ENCODE assay signal across 26 cellular contexts in the genomic region with DNA sequence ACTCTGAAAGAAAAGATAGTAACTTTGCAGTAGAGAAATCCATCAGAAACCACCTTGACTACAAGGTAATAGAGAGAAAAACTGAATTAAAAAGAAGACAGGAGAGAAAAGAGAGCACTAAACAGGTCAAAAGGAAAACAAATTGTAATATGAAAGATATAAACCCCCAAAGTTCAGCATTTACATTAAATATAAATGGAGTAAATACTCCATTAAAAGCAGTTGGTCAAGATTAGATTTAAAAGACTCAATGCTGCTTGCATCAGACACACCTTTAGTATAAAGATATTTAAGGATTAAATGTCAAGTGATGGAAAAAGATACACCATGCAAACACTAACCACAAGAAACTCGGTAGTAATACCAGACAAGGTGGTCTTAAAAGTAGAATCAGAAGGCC.
DNase-seq lines count a peak whose midpoint lies in the region; ATAC-seq, FAIRE-seq and TF ChIP-seq lines count a peak whose summit lies in the region.
"Had no signal": no experiment of that assay in that cellular context is flagged by ENCODE, and none has a peak within 500 bp of the region (broad histone marks: within the 10 kb centered on the region; RNA-seq: fewer than 3 reads in every experiment).

No MANE protein-coding gene starts in this region.

- H3K27ac ChIP-seq in HepG2 (ENCODE audit: extremely low read length, insufficient read depth, low read length), result peak overlapping the region; percentile 19
- H3K27ac ChIP-seq in right lobe of liver, result no peak overlapping the region
- H3K27ac ChIP-seq: A549; BLaER1 treated with 17β-estradiol and CSF1 and Interleukin-3, amounts not matched to agents 10 nM and 100 nM; GM23248 had no signal

- H3K4me2 ChIP-seq in HepG2 (ENCODE audit: low read depth, low read length), result no peak overlapping the region
- H3K4me2 ChIP-seq: A549; BLaER1 treated with 17β-estradiol and CSF1 and Interleukin-3, amounts not matched to agents 10 nM and 100 nM had no signal

- no peak for TF ChIP-seq RAD21 in HepG2 (CRISPR knock-in tag; IDR thresholded peaks at IDR 0.05)

- H3K36me3 ChIP-seq in HepG2 (replicated peaks in 1 of 2; ENCODE audit: control insufficient read depth in 1 of 2, insufficient read depth in 2 of 2, low read length in 2 of 2), result no peaks in the 10 kb centered on the region
- no peaks in the 10 kb centered on the region for H3K36me3 ChIP-seq in right lobe of liver
- H3K36me3 ChIP-seq: BE2C had no signal

- ATAC-seq in HepG2 (no peak), right lobe of liver (no peak)
- no peak for ATAC-seq in stimulated activated effector memory CD8-positive, alpha-beta T cell treated with anti-CD3 and anti-CD28 coated beads, Interleukin-12 subunit alpha, Interleukin-12 subunit beta, amount 100 ng/mL, for 72 hours
- ATAC-seq: A549, GM12878 had no signal

- intact Hi-C loops in HepG2 (cut with micrococcal nuclease; ENCODE audit: unreplicated experiment), result loop anchor here (1.0 kb wide), 1 partner anchor 10 kb away; no protein-coding TSS in a partner anchor
- intact Hi-C loops in right lobe of liver (cut with DNase I), result no loop called here
- intact Hi-C loops in dendritic cell treated with granulocyte-macrophage colony-stimulating factor and Interleukin-4, amounts not matched to agents 40 ng/mL and 50 ng/mL, for 4 days (cut with micrococcal nuclease), result no loop called here
- intact Hi-C loops in activated naive CD4-positive, alpha-beta T cell treated with anti-CD3 and anti-CD28 coated beads for 36 hours (cut with micrococcal nuclease), result no loop called here

- H3K4me3 ChIP-seq in HepG2 (replicated peaks in 1 of 3; ENCODE audit: insufficient read depth in 1 of 3, low read depth in 2 of 3, low read length in 3 of 3) (no peak overlapping the region), right lobe of liver (no peak overlapping the region)
- H3K4me3 ChIP-seq: A549; BLaER1 treated with 17β-estradiol and CSF1 and Interleukin-3, amounts not matched to agents 10 nM and 100 nM; GM12878; GM23248 had no signal

- H3K4me1 Mint-ChIP-seq in dendritic cell treated with granulocyte-macrophage colony-stimulating factor and Interleukin-4, amounts not matched to agents 40 ng/mL and 50 ng/mL, for 4 days (ENCODE audit: low read depth), result peaks cover 38% of the 10 kb centered on the region
- H3K4me1 Mint-ChIP-seq in type B pancreatic cell (ENCODE audit: unreplicated experiment), result no peaks in the 10 kb centered on the region
- no peaks in the 10 kb centered on the region for H3K4me1 Mint-ChIP-seq in stimulated activated effector memory CD8-positive, alpha-beta T cell treated with anti-CD3 and anti-CD28 coated beads, Interleukin-12 subunit alpha, Interleukin-12 subunit beta, amount 100 ng/mL, for 72 hours
- no peaks in the 10 kb centered on the region for H3K4me1 Mint-ChIP-seq in activated naive CD4-positive, alpha-beta T cell treated with anti-CD3 and anti-CD28 coated beads for 36 hours (ENCODE audit: low read depth)

- no peak overlapping the region for H2AFZ ChIP-seq in HepG2 (ENCODE audit: low read length)
- H2AFZ ChIP-seq: GM23248 had no signal

- H3K27me3 Mint-ChIP-seq in dendritic cell treated with granulocyte-macrophage colony-stimulating factor and Interleukin-4, amounts not matched to agents 40 ng/mL and 50 ng/mL, for 4 days, result no peaks in the 10 kb centered on the region
- no peaks in the 10 kb centered on the region for H3K27me3 Mint-ChIP-seq in type B pancreatic cell
- H3K27me3 Mint-ChIP-seq in activated naive CD4-positive, alpha-beta T cell treated with anti-CD3 and anti-CD28 coated beads for 36 hours (ENCODE audit: low read depth), result no peaks in the 10 kb centered on the region
- H3K27me3 Mint-ChIP-seq: CD4-positive, alpha-beta T cell; CD8-positive, alpha-beta memory T cell had no signal

- H3K9me3 Mint-ChIP-seq in dendritic cell treated with granulocyte-macrophage colony-stimulating factor and Interleukin-4, amounts not matched to agents 40 ng/mL and 50 ng/mL, for 4 days, result peaks cover 10% of the 10 kb centered on the region
- peaks cover 19% of the 10 kb centered on the region for H3K9me3 Mint-ChIP-seq in type B pancreatic cell
- H3K9me3 Mint-ChIP-seq in stimulated activated effector memory CD8-positive, alpha-beta T cell treated with anti-CD3 and anti-CD28 coated beads, Interleukin-12 subunit alpha, Interleukin-12 subunit beta, amount 100 ng/mL, for 72 hours, result no peaks in the 10 kb centered on the region
- no peaks in the 10 kb centered on the region for H3K9me3 Mint-ChIP-seq in activated naive CD4-positive, alpha-beta T cell treated with anti-CD3 and anti-CD28 coated beads for 36 hours
- H3K9me3 Mint-ChIP-seq: CD4-positive, alpha-beta T cell; CD8-positive, alpha-beta memory T cell had no signal

- DNase-seq in HepG2 (ENCODE audit: low spot score) (no peak), right lobe of liver (no peak), type B pancreatic cell (ENCODE audit: extremely low spot score, unreplicated experiment) (no peak)
- no peak for DNase-seq in stimulated activated effector memory CD8-positive, alpha-beta T cell treated with anti-CD3 and anti-CD28 coated beads, Interleukin-12 subunit alpha, Interleukin-12 subunit beta, amount 100 ng/mL, for 72 hours (ENCODE audit: low spot score in 2 of 2)
- DNase-seq in activated naive CD4-positive, alpha-beta T cell treated with anti-CD3 and anti-CD28 coated beads for 36 hours, result no peak
- DNase-seq: 8988T; ACHN; AML-193; BE2C; CD4-positive, alpha-beta T cell; CD8-positive, alpha-beta memory T cell; DMS 273 treated with DMSO at 0.1 percent for 48 hours; DMS79; EL; GDM1; GM23248; H7; HCEC 1CT had no signal

- H4K20me1 ChIP-seq in HepG2 (ENCODE audit: insufficient read depth, low read length), result no peaks in the 10 kb centered on the region

- POLR2A ChIA-PET in HepG2 (lab: Yijun Ruan, JAX), result no interaction called here

- no peaks in the 10 kb centered on the region for H3K9me3 ChIP-seq in HepG2 (ENCODE audit: low read length)
- H3K9me3 ChIP-seq in right lobe of liver, result no peaks in the 10 kb centered on the region
- H3K9me3 ChIP-seq: A549, BE2C had no signal

- peak overlapping the region; percentile 85 for H3K27ac Mint-ChIP-seq in dendritic cell treated with granulocyte-macrophage colony-stimulating factor and Interleukin-4, amounts not matched to agents 40 ng/mL and 50 ng/mL, for 4 days
- peak overlapping the region; percentile 85 for H3K27ac Mint-ChIP-seq in type B pancreatic cell
- H3K27ac Mint-ChIP-seq in stimulated activated effector memory CD8-positive, alpha-beta T cell treated with anti-CD3 and anti-CD28 coated beads, Interleukin-12 subunit alpha, Interleukin-12 subunit beta, amount 100 ng/mL, for 72 hours, result no peak overlapping the region
- no peak overlapping the region for H3K27ac Mint-ChIP-seq in activated naive CD4-positive, alpha-beta T cell treated with anti-CD3 and anti-CD28 coated beads for 36 hours
- H3K27ac Mint-ChIP-seq: CD14-positive monocyte; CD4-positive, alpha-beta T cell had no signal

- TF ChIP-seq POLR2A in HepG2 (IDR thresholded peaks at IDR 0.05; ENCODE audit: insufficient read depth in 1 of 2, low read depth in 2 of 2, low read length in 2 of 2) (no peak), right lobe of liver (IDR thresholded peaks at IDR 0.05) (no peak)

- CTCF ChIA-PET in HepG2 (lab: Yijun Ruan, JAX; ENCODE audit: low intra/inter-chr PET ratio, low total read pairs), result no interaction called here
- CTCF ChIA-PET in activated naive CD4-positive, alpha-beta T cell treated with anti-CD3 and anti-CD28 coated beads for 36 hours (lab: Charles Lee), result interaction anchor here (0.6 kb wide), 1 partner anchor 550 kb away, joined by 3 read pairs; no protein-coding TSS in a partner anchor

- TF ChIP-seq EP300 in HepG2 (IDR thresholded peaks at IDR 0.05; ENCODE audit: low read depth in 2 of 2, low read length in 2 of 2) (no peak), HepG2 (CRISPR knock-in tag; IDR thresholded peaks at IDR 0.05; ENCODE audit: borderline replicate concordance) (no peak)

- no peak for FAIRE-seq in HepG2 (lab: Jason Lieb, UNC)
- FAIRE-seq: A549, D721Med, GM12878, GM19239, H1 had no signal

- H3K9ac ChIP-seq in HepG2 (ENCODE audit: insufficient read depth, low read depth, low read length), result no peak overlapping the region
- H3K9ac ChIP-seq: BLaER1 treated with 17β-estradiol and CSF1 and Interleukin-3, amounts not matched to agents 10 nM and 100 nM; GM23248 had no signal

- H3K36me3 Mint-ChIP-seq in dendritic cell treated with granulocyte-macrophage colony-stimulating factor and Interleukin-4, amounts not matched to agents 40 ng/mL and 50 ng/mL, for 4 days (ENCODE audit: low read depth), result peaks cover 5% of the 10 kb centered on the region
- peaks cover 10% of the 10 kb centered on the region for H3K36me3 Mint-ChIP-seq in type B pancreatic cell
- H3K36me3 Mint-ChIP-seq in stimulated activated effector memory CD8-positive, alpha-beta T cell treated with anti-CD3 and anti-CD28 coated beads, Interleukin-12 subunit alpha, Interleukin-12 subunit beta, amount 100 ng/mL, for 72 hours, result no peaks in the 10 kb centered on the region
- H3K36me3 Mint-ChIP-seq in activated naive CD4-positive, alpha-beta T cell treated with anti-CD3 and anti-CD28 coated beads for 36 hours (ENCODE audit: low read depth), result peaks cover 1% of the 10 kb centered on the region

- BruUV-seq in HepG2 (replicated peaks; lab: Mats Ljungman, UMichigan), result no TSS peak

- H3K27me3 ChIP-seq in HepG2 (ENCODE audit: control insufficient read depth in 1 of 2, insufficient read depth in 2 of 2, low read length in 2 of 2), result no peaks in the 10 kb centered on the region
- H3K27me3 ChIP-seq in right lobe of liver, result no peaks in the 10 kb centered on the region
- H3K27me3 ChIP-seq: BE2C; BLaER1 treated with 17β-estradiol and CSF1 and Interleukin-3, amounts not matched to agents 10 nM and 100 nM had no signal

- no peak overlapping the region for H3K4me3 Mint-ChIP-seq in dendritic cell treated with granulocyte-macrophage colony-stimulating factor and Interleukin-4, amounts not matched to agents 40 ng/mL and 50 ng/mL, for 4 days
- H3K4me3 Mint-ChIP-seq in type B pancreatic cell, result no peak overlapping the region
- no peak overlapping the region for H3K4me3 Mint-ChIP-seq in stimulated activated effector memory CD8-positive, alpha-beta T cell treated with anti-CD3 and anti-CD28 coated beads, Interleukin-12 subunit alpha, Interleukin-12 subunit beta, amount 100 ng/mL, for 72 hours
- H3K4me3 Mint-ChIP-seq in activated naive CD4-positive, alpha-beta T cell treated with anti-CD3 and anti-CD28 coated beads for 36 hours, result no peak overlapping the region
- H3K4me3 Mint-ChIP-seq: CD14-positive monocyte; CD4-positive, alpha-beta T cell; CD8-positive, alpha-beta memory T cell had no signal

- TF ChIP-seq CTCF in HepG2 (CRISPR knock-in tag; IDR thresholded peaks at IDR 0.05) (no peak), right lobe of liver (IDR thresholded peaks at IDR 0.05) (no peak), type B pancreatic cell (conservative IDR thresholded peaks at IDR 0.05) (no peak)

- H3K4me1 ChIP-seq in HepG2 (ENCODE audit: insufficient read depth, low read length), result peaks cover 19% of the 10 kb centered on the region
- peaks cover 0 to 6% (median 0%) of the 10 kb centered on the region in 4 donors for H3K4me1 ChIP-seq in right lobe of liver
- H3K4me1 ChIP-seq: A549, BE2C had no signal

- in situ Hi-C loops in HepG2 (cut with HindIII; ENCODE audit: extremely low pct_ligation_motif_present, low pct_unique_long_range_greater_than_20kb), result no loop called here

- 83% methylated on average over 1 of the region's 1 CpG for WGBS in HepG2 (ENCODE audit: low lambda C conversion rate)
- WGBS in right lobe of liver (ENCODE audit: insufficient coverage, low coverage, low lambda C conversion rate, missing lambda C conversion rate), result 71% methylated on average over 1 of the region's 1 CpG

- H3K79me2 ChIP-seq in HepG2 (ENCODE audit: insufficient read depth, low read length), result no peaks in the 10 kb centered on the region

Comparison
In these comparisons a context has a peak if more than half of its experiments do, and no peak if none do; other contexts are left out.
1. H3K27ac Mint-ChIP-seq: peak in dendritic cell treated with granulocyte-macrophage colony-stimulating factor and Interleukin-4, amounts not matched to agents 40 ng/mL and 50 ng/mL, for 4 days (single experiment) and type B pancreatic cell (single experiment); none in stimulated activated effector memory CD8-positive, alpha-beta T cell treated with anti-CD3 and anti-CD28 coated beads, Interleukin-12 subunit alpha, Interleukin-12 subunit beta, amount 100 ng/mL, for 72 hours (single experiment) and activated naive CD4-positive, alpha-beta T cell treated with anti-CD3 and anti-CD28 coated beads for 36 hours (single experiment).